ENCODE assay signal across 10 cellular contexts in the genomic region with DNA sequence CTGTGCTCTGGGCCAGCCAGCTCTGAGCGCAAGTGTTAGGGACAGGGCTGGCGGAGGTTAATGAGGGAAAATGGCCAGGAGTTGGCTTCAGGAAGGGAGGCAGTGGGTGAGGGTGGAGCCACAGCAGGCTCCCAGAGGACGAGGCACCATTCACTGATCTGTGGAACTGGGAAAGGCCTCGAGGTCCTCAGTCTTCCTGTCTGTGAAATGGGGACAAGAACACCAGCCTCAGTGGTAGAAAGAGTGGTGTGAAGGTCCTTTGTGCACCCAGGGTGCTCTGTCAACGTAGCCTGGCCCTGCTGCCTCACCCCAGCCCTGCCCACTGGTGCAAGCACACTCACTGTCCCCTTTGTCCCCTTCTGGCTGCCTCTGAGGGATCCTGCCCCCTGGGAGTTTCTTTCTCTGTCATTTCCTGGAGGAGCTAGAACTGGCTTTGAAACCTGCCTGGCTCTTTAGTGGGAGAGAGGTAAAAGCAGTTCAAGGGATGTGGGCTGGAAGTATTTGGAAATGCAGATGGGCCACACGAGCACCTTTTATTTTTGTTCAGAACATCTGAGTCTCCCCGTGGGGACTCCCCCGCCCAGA. TPM values are rescaled to one million over a fixed set of nuclear protein-coding genes. Genes with fewer than 3 reads are reported as not detected.
A peak's percentile ranks its signal among the peaks of the same experiment; 100 is the strongest.
DNase-seq lines count a peak whose midpoint lies in the region; ATAC-seq, FAIRE-seq and TF ChIP-seq lines count a peak whose summit lies in the region.
"Had no signal": no experiment of that assay in that cellular context is flagged by ENCODE, and none has a peak within 500 bp of the region (broad histone marks: within the 10 kb centered on the region; RNA-seq: fewer than 3 reads in every experiment).

No MANE protein-coding gene starts in this region.

- intact Hi-C loops in cardiac septum (cut with DNase I) = no loop called here
- intact Hi-C loops in left cardiac atrium (cut with DNase I) = no loop called here

- no peak overlapping the region for H2AFZ ChIP-seq in hepatocyte

- DNase-seq in cardiac septum (ENCODE audit: low spot score) (peak; percentile 70), left cardiac atrium (no peak), NCI-H2171 treated with DMSO at 0.1 percent for 48 hours (lab: John Stamatoyannopoulos, UW) (peak; percentile 65), hepatocyte (ENCODE audit: low spot score) (no peak), urothelium cell line (ENCODE audit: low spot score) (no peak), NCI-H2227 (lab: John Stamatoyannopoulos, UW; ENCODE audit: unreplicated experiment) (no peak), islet precursor cell (no peak), HuH-7.5 (ENCODE audit: low spot score) (no peak)
- DNase-seq: NCI-H524 treated with DMSO at 0.1 percent for 48 hours had no signal

- peaks cover 6% of the 10 kb centered on the region for H3K4me1 ChIP-seq in hepatocyte (ENCODE audit: insufficient read depth)

- H3K79me2 ChIP-seq in hepatocyte = no peaks in the 10 kb centered on the region

- no peaks in the 10 kb centered on the region for H4K20me1 ChIP-seq in hepatocyte (ENCODE audit: insufficient read depth, poor library complexity, severe bottlenecking)

- no peaks in the 10 kb centered on the region for H3K36me3 ChIP-seq in hepatocyte (replicated peaks; ENCODE audit: insufficient read depth, low read depth)
- H3K36me3 ChIP-seq: tibial artery had no signal

- H3K9me3 ChIP-seq in hepatocyte (ENCODE audit: low read depth) = no peaks in the 10 kb centered on the region
- H3K9me3 ChIP-seq: tibial artery had no signal

- ATAC-seq in left cardiac atrium = no peak

- no peak for TF ChIP-seq CTCF in hepatocyte (IDR thresholded peaks at IDR 0.05; ENCODE audit: poor library complexity)

- no peak overlapping the region for H3K4me3 ChIP-seq in hepatocyte

- peaks cover 37% of the 10 kb centered on the region for H3K27me3 ChIP-seq in hepatocyte

- no peaks in the 10 kb centered on the region for H3K9me2 ChIP-seq in hepatocyte (replicated peaks; ENCODE audit: insufficient read depth)

- H3K27ac ChIP-seq in hepatocyte = no peak overlapping the region
- H3K27ac ChIP-seq: tibial artery had no signal

- peak overlapping the region; percentile 44 for H3K4me2 ChIP-seq in hepatocyte

- 56% methylated on average over 8 of the region's 8 CpGs for WGBS in hepatocyte (ENCODE audit: low lambda C conversion rate, missing lambda C conversion rate)

- FAIRE-seq in urothelium cell line (lab: Jason Lieb, UNC) = peak; percentile 62

RNA-seq across cellular contexts. Expression of a gene that starts 25.0 kb away (rescaled TPM):
- not detected for total RNA-seq in cardiac septum
- under 1 TPM in 1 of 2 donors, not detected in 1; 0.24 TPM for total RNA-seq in left cardiac atrium
- not detected in 2 replicates for total RNA-seq in hepatocyte
- polyA plus RNA-seq in hepatocyte = 0.40 TPM in 1 of 2 replicates, not detected in the other

RNA-seq across cellular contexts. Expression of a gene that starts 52.7 kb away (rescaled TPM):
- total RNA-seq in cardiac septum (not detected), left cardiac atrium (not detected), hepatocyte (0.13 TPM in 1 of 2 replicates, not detected in the other)
- 0.35 TPM in 1 of 2 replicates, not detected in the other for polyA plus RNA-seq in hepatocyte

Comparison
In these comparisons a context has a peak if more than half of its experiments do, and no peak if none do; other contexts are left out.
1. DNase-seq: peak in cardiac septum (single experiment) and NCI-H2171 treated with DMSO at 0.1 percent for 48 hours (single experiment); none in left cardiac atrium (single experiment), hepatocyte (single experiment), urothelium cell line (single experiment), NCI-H2227 (single experiment), islet precursor cell (single experiment) and HuH-7.5 (single experiment).